12 cellular contexts compared by ENCODE assay signal in the genomic region with DNA sequence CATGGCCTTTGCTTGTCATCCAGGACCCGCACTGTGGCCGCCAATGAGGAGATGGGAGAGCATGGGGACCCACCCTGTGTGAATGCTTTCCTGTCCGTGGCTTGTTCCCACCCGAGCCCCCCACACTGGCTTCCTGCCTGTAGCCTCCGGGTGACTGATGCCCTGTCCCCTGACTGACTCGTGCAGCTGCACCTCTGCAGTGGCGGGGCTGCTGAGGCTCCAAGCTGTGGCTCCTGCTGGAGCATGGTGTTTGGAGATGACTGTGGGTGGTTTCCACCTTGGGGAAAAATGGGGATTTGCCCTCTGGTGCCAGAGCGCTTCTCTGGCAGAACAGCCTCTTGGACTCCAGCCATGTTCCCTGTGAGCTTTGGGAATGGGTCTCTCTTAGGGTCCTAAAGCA. TPM values are rescaled to one million over a fixed set of nuclear protein-coding genes. Genes with fewer than 3 reads are reported as not detected.
DNase-seq lines count a peak whose midpoint lies in the region; ATAC-seq, FAIRE-seq and TF ChIP-seq lines count a peak whose summit lies in the region.
"Had no signal": no experiment of that assay in that cellular context is flagged by ENCODE, and none has a peak within 500 bp of the region (broad histone marks: within the 10 kb centered on the region; RNA-seq: fewer than 3 reads in every experiment).

No MANE protein-coding gene starts in this region.

- peaks cover 22% of the 10 kb centered on the region for H3K4me1 ChIP-seq in A549
- H3K4me1 ChIP-seq in neuronal stem cell (ENCODE audit: control insufficient read depth in 2 of 2, insufficient read depth in 1 of 2, low read depth in 1 of 2, low read length in 2 of 2), result peaks cover 3 to 5% of the 10 kb centered on the region in 2 donors

- H3K4me3 Mint-ChIP-seq in mesothelial cell of epicardium, result peak overlapping the region; percentile 90

- no peak for TF ChIP-seq RAD21 in A549 (conservative IDR thresholded peaks at IDR 0.05 in 1 of 2, IDR thresholded peaks at IDR 0.05 in 1 of 2)

- no peaks in the 10 kb centered on the region for H3K36me3 ChIP-seq in neuronal stem cell (replicated peaks in 1 of 2; ENCODE audit: control insufficient read depth in 2 of 2, insufficient read depth in 2 of 2, low read length in 2 of 2)

- H3K23ac ChIP-seq in neuronal stem cell (ENCODE audit: low read depth, low read length, poor library complexity), result no peak overlapping the region

- H2BK5ac ChIP-seq in neuronal stem cell (ENCODE audit: low read length), result no peak overlapping the region

- peaks cover 0 to 26% (median 23%) of the 10 kb centered on the region in 3 experiments for H3K27me3 ChIP-seq in neuronal stem cell (ENCODE audit: control insufficient read depth in 3 of 3, insufficient read depth in 3 of 3, low read depth in 1 of 3, low read length in 3 of 3)

- TF ChIP-seq CTCF in A549 (IDR thresholded peaks at IDR 0.05) (no peak), mesothelial cell of epicardium (IDR thresholded peaks at IDR 0.05; ENCODE audit: unreplicated experiment) (no peak)

- H3K9me3 ChIP-seq in A549 (no peaks in the 10 kb centered on the region), neuronal stem cell (replicated peaks in 1 of 2; ENCODE audit: control insufficient read depth in 2 of 2, insufficient read depth in 1 of 2, low read depth in 1 of 2, low read length in 2 of 2) (no peaks in the 10 kb centered on the region)

- POLR2A ChIA-PET in A549 (lab: Yijun Ruan, JAX), result no interaction called here

- TF ChIP-seq EP300 in A549 (IDR thresholded peaks at IDR 0.05), result no peak

- peaks cover 82% of the 10 kb centered on the region for H3K27me3 Mint-ChIP-seq in mesothelial cell of epicardium (ENCODE audit: low read depth)

- peak overlapping the region in 1 of 2 experiments; percentile 98; a peak in 2 of 6 replicates for H3K27ac ChIP-seq in A549
- no peak overlapping the region for H3K27ac ChIP-seq in neuronal stem cell (replicated peaks; ENCODE audit: low read length)

- H3K4me3 ChIP-seq in A549, result no peak overlapping the region; the same call in 2 of the 3 replicates
- H3K4me3 ChIP-seq in neuronal stem cell (ENCODE audit: low read length in 2 of 2), result no peak overlapping the region

- 83% methylated on average over 7 of the region's 8 CpGs for WGBS in A549 (ENCODE audit: missing lambda C conversion rate)
- WGBS in neuronal stem cell (ENCODE audit: extremely low coverage in 2 of 2, insufficient read length in 2 of 2, insufficient replicate concordance in 1 of 2), 2 donors, result no CpG with 5 or more reads among the region's 8 CpGs

- ATAC-seq in A549, result no peak
- no peak for ATAC-seq in HG03354 (IDR thresholded peaks at IDR 0.05; ENCODE audit: poor library complexity, severe bottlenecking, unreplicated experiment)

- H3K9me3 Mint-ChIP-seq in mesothelial cell of epicardium, result no peaks in the 10 kb centered on the region

- no peak overlapping the region for H2BK15ac ChIP-seq in neuronal stem cell (ENCODE audit: low read length)

- H2AK5ac ChIP-seq in neuronal stem cell (ENCODE audit: low read depth, low read length), result no peak overlapping the region

- H3K9ac ChIP-seq in neuronal stem cell (ENCODE audit: low read depth, low read length, poor library complexity), result no peak overlapping the region

- no peaks in the 10 kb centered on the region for H3K79me1 ChIP-seq in neuronal stem cell (ENCODE audit: low read depth, low read length)

- H3K18ac ChIP-seq in neuronal stem cell (ENCODE audit: low read length), result no peak overlapping the region

- TF ChIP-seq POLR2A in A549 (IDR thresholded peaks at IDR 0.05; ENCODE audit: low read length), result no peak

- CTCF ChIA-PET in A549 (lab: Yijun Ruan, JAX), result interaction anchor here (0.8 to 4.7 kb wide), 7 partner anchors 16 to 592 kb away, joined by 3 to 23 read pairs (median 5); no protein-coding TSS in a partner anchor

- H3K36me3 Mint-ChIP-seq in mesothelial cell of epicardium, result no peaks in the 10 kb centered on the region

- no peak overlapping the region for H4K91ac ChIP-seq in neuronal stem cell (ENCODE audit: low read depth, low read length, poor library complexity)

- H2BK12ac ChIP-seq in neuronal stem cell (ENCODE audit: low read length), result no peak overlapping the region

- H2AFZ ChIP-seq in neuronal stem cell (ENCODE audit: low read length), result no peak overlapping the region

- no peak for FAIRE-seq in A549 (lab: Jason Lieb, UNC)

- no peak overlapping the region for H3K4ac ChIP-seq in neuronal stem cell (ENCODE audit: low read length)

- H3K4me1 Mint-ChIP-seq in mesothelial cell of epicardium, result peaks cover 15% of the 10 kb centered on the region

- H4K8ac ChIP-seq in neuronal stem cell (ENCODE audit: low read depth, low read length), result no peak overlapping the region

- H3K4me2 ChIP-seq in A549 (peak overlapping the region; percentile 99), neuronal stem cell (ENCODE audit: insufficient read depth, low read length, poor library complexity, severe bottlenecking) (no peak overlapping the region)

- no peak overlapping the region for H3K14ac ChIP-seq in neuronal stem cell (ENCODE audit: low read length)

- no peak overlapping the region for H3K27ac Mint-ChIP-seq in mesothelial cell of epicardium

- no peak overlapping the region for H2BK120ac ChIP-seq in neuronal stem cell (ENCODE audit: low read depth, low read length)

- DNase-seq in A549 (ENCODE audit: low read depth in 1 of 2, low spot score in 1 of 2), result no peak
- DNase-seq in GDM1 (lab: John Stamatoyannopoulos, UW), result peak; percentile 26
- DNase-seq in activated CD8-positive, alpha-beta memory T cell treated with anti-CD3 and anti-CD28 coated beads for 24 hours, result peak; percentile 62
- DNase-seq in mesothelial cell of epicardium (ENCODE audit: low spot score in 2 of 2, unreplicated experiment in 2 of 2), result no peak
- DNase-seq in neuronal stem cell (ENCODE audit: low spot score), result no peak
- DNase-seq in AG20443 (ENCODE audit: low spot score), result no peak
- no peak for DNase-seq in COLO829 (ENCODE audit: low spot score)
- DNase-seq: DMS79 treated with DMSO at 0.1 percent for 48 hours, foreskin melanocyte, NCI-H1436 treated with DMSO at 0.1 percent for 48 hours, T1000 had no signal

TF ChIP-seq in A549, 52 proteins besides CTCF, POLR2A, EP300 and RAD21 (continues in another document):
- TF ChIP-seq TP53 (CRISPR knock-in tag; IDR thresholded peaks at IDR 0.05) (no peak), ELK1 (IDR thresholded peaks at IDR 0.05; ENCODE audit: low read depth, low read length) (no peak), KDM1A (IDR thresholded peaks at IDR 0.05; ENCODE audit: low read depth) (no peak), HOXA7 (CRISPR knock-in tag; IDR thresholded peaks at IDR 0.05) (no peak), RFX5 (IDR thresholded peaks at IDR 0.05) (no peak), KDM5A (IDR thresholded peaks at IDR 0.05) (no peak), HES2 (IDR thresholded peaks at IDR 0.05) (no peak), NR3C1 (IDR thresholded peaks at IDR 0.05) (no peak), CHD4 (IDR thresholded peaks at IDR 0.05; ENCODE audit: borderline replicate concordance) (no peak), HMGXB4 (CRISPR knock-in tag; IDR thresholded peaks at IDR 0.05; ENCODE audit: borderline replicate concordance) (no peak), HOXB13 (CRISPR knock-in tag; IDR thresholded peaks at IDR 0.05; ENCODE audit: low read depth) (no peak), PHF8 (IDR thresholded peaks at IDR 0.05; ENCODE audit: borderline replicate concordance, low read depth) (no peak)
- TF ChIP-seq, protein P1, sequence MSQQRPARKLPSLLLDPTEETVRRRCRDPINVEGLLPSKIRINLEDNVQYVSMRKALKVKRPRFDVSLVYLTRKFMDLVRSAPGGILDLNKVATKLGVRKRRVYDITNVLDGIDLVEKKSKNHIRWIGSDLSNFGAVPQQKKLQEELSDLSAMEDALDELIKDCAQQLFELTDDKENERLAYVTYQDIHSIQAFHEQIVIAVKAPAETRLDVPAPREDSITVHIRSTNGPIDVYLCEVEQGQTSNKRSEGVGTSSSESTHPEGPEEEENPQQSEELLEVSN (IDR thresholded peaks at IDR 0.05; ENCODE audit: borderline replicate concordance, low read depth), result no peak

RNA-seq across cellular contexts. Expression of gene CAMK1D, which starts 2.1 kb away (rescaled TPM):
- polyA plus RNA-seq in A549 (2011; rRNA removed) (12.5 and 15.0 TPM in 2 replicates), A549 (2017; fragmentation: RNase III; extraction: RNeasy Plus Mini Kit Qiagen cat#74134 plus additional on column Dnase treatment) (6.5 to 7.5 TPM (median 6.6 TPM) in 3 replicates)
- 3.2 and 4.0 TPM in 2 replicates for polyA plus RNA-seq in A549 (2012; cell fraction: cytosol; rRNA removed)
- polyA plus RNA-seq in A549 (2012; cell fraction: nucleus; rRNA removed), result 4.1 and 5.6 TPM in 2 replicates
- 10.0 and 10.2 TPM in 2 replicates for polyA minus RNA-seq in A549 (2011; rRNA and poly(A)+ RNA removed)
- 5.8 to 7.6 TPM (median 6.2 TPM) in 3 replicates for total RNA-seq in mesothelial cell of epicardium
- 6.3 TPM for polyA plus RNA-seq in neuronal stem cell (2013, experiment 1 of 2)
- polyA plus RNA-seq in neuronal stem cell (2013, experiment 2 of 2), result 7.2 TPM

Comparison
In these comparisons a context has a peak if more than half of its experiments do, and no peak if none do; other contexts are left out.
1. DNase-seq: peak in GDM1 (single experiment) and activated CD8-positive, alpha-beta memory T cell treated with anti-CD3 and anti-CD28 coated beads for 24 hours (single experiment); none in A549 (0 of 2), mesothelial cell of epicardium (0 of 2), neuronal stem cell (single experiment), AG20443 (single experiment) and COLO829 (single experiment).